29 cellular contexts compared by ENCODE assay signal in the genomic region with DNA sequence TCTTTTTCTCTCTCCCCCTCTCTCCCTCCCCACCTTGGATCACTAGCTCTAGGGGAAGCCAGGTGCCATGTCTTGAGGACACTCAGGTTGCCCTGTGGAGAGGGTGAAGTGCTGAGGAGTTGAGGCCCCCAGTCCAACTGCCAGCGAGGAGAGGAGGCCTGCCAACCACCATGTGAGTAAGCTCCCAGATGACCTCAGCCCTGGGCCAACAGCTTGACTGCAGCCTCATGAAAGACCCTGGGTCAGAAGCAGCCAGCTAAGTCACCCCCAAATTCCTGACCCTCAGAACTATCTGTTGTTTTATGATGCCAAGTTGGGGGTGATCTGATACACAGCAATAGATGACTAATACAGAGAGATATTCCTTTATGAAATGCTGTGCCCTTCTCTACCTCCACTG. TPM values are rescaled to one million over a fixed set of nuclear protein-coding genes. Genes with fewer than 3 reads are reported as not detected.
A peak's percentile ranks its signal among the peaks of the same experiment; 100 is the strongest.
DNase-seq lines count a peak whose midpoint lies in the region; ATAC-seq and TF ChIP-seq lines count a peak whose summit lies in the region.
"Had no signal": no experiment of that assay in that cellular context is flagged by ENCODE, and none has a peak within 500 bp of the region (broad histone marks: within the 10 kb centered on the region; RNA-seq: fewer than 3 reads in every experiment).

No MANE protein-coding gene starts in this region.

- H3K27me3 ChIP-seq in fibroblast of lung (ENCODE audit: control insufficient read depth, insufficient read depth, low read length): no peaks in the 10 kb centered on the region
- no peaks in the 10 kb centered on the region for H3K27me3 ChIP-seq in mammary epithelial cell (ENCODE audit: insufficient read depth, low read length)
- H3K27me3 ChIP-seq: BE2C, colonic mucosa, hepatocyte, tibial artery had no signal

- H2AFZ ChIP-seq in fibroblast of lung (ENCODE audit: low read length): no peak overlapping the region
- H2AFZ ChIP-seq in mammary epithelial cell (ENCODE audit: low read depth, low read length): no peak overlapping the region
- H2AFZ ChIP-seq: hepatocyte had no signal

- H4K20me1 ChIP-seq in fibroblast of lung (ENCODE audit: control insufficient read depth, extremely low read depth, insufficient read depth, low read length): peaks cover 4% of the 10 kb centered on the region
- H4K20me1 ChIP-seq in mammary epithelial cell (ENCODE audit: insufficient read depth, low read length): no peaks in the 10 kb centered on the region

- 89% methylated on average over 1 of the region's 1 CpG for WGBS in mammary epithelial cell (ENCODE audit: low coverage, missing lambda C conversion rate)

- no peak for TF ChIP-seq CTCF in fibroblast of lung (conservative IDR thresholded peaks at IDR 0.05 in 1 of 2, IDR thresholded peaks at IDR 0.05 in 1 of 2; ENCODE audit: low read depth in 1 of 2, low read length in 2 of 2)
- TF ChIP-seq CTCF in mammary epithelial cell (conservative IDR thresholded peaks at IDR 0.05 in 1 of 2, IDR thresholded peaks at IDR 0.05 in 1 of 2; ENCODE audit: extremely low read depth in 1 of 2, insufficient read depth in 1 of 2, low read depth in 1 of 2, low read length in 2 of 2): no peak

- dilution Hi-C loops in mammary epithelial cell (cut with HindIII; ENCODE audit: low sequenced_read_pairs): no loop called here

- no peak overlapping the region for H3K9ac ChIP-seq in fibroblast of lung (ENCODE audit: insufficient read depth, low read length)
- H3K9ac ChIP-seq in mammary epithelial cell (ENCODE audit: insufficient read depth, low read length): no peak overlapping the region

- intact Hi-C loops in sciatic nerve (cut with DNase I): no loop called here
- intact Hi-C loops in mammary epithelial cell (cut with micrococcal nuclease): loop anchor here (5.0 kb wide), 1 partner anchor 128 kb away; no protein-coding TSS in a partner anchor

- H3K9me3 ChIP-seq in fibroblast of lung (ENCODE audit: control insufficient read depth, insufficient read depth, low read depth, low read length) (no peaks in the 10 kb centered on the region), mammary epithelial cell (replicated peaks; ENCODE audit: insufficient read depth, low read length) (no peaks in the 10 kb centered on the region)
- H3K9me3 ChIP-seq: BE2C, colonic mucosa, HAP-1, tibial artery had no signal

- H3K4me2 ChIP-seq in fibroblast of lung (ENCODE audit: extremely low read depth, insufficient read depth, low read length) (peak overlapping the region; percentile 5), mammary epithelial cell (ENCODE audit: insufficient read depth, low read depth, low read length) (no peak overlapping the region)
- H3K4me2 ChIP-seq: hepatocyte had no signal

- in situ Hi-C loops in mammary epithelial cell (cut with MboI; ENCODE audit: low sequenced_read_pairs in 2 of 2): no loop called here

- H3K36me3 ChIP-seq in fibroblast of lung (ENCODE audit: control insufficient read depth, insufficient read depth, low read length) (peaks cover 1% of the 10 kb centered on the region), mammary epithelial cell (ENCODE audit: insufficient read depth, low read length) (peaks cover 4% of the 10 kb centered on the region)
- H3K36me3 ChIP-seq: BE2C, colonic mucosa, HAP-1 had no signal

- H3K4me3 ChIP-seq in fibroblast of lung (replicated peaks in 1 of 4; ENCODE audit: control extremely low read depth in 1 of 4, insufficient read depth in 1 of 4, low read depth in 3 of 4, low read length in 4 of 4): no peak overlapping the region
- H3K4me3 ChIP-seq in mammary epithelial cell (replicated peaks in 1 of 3; ENCODE audit: insufficient read depth in 1 of 3, low read depth in 2 of 3, low read length in 3 of 3): no peak overlapping the region
- H3K4me3 ChIP-seq: colonic mucosa, HAP-1, hepatocyte, skin epidermis, tibial artery had no signal

- H3K79me2 ChIP-seq in fibroblast of lung (ENCODE audit: control insufficient read depth, insufficient read depth, low read length): peaks cover 48% of the 10 kb centered on the region
- peaks cover 47% of the 10 kb centered on the region for H3K79me2 ChIP-seq in mammary epithelial cell (ENCODE audit: insufficient read depth, low read length)

- peak; percentile 59 for DNase-seq in EL
- DNase-seq in M059J (ENCODE audit: low read depth): peak; percentile 52
- DNase-seq in fibroblast of lung (ENCODE audit: low read depth in 2 of 2): no peak
- peak; percentile 40 for DNase-seq in sciatic nerve (ENCODE audit: low spot score)
- DNase-seq in activated CD8-positive, alpha-beta memory T cell treated with anti-CD3 and anti-CD28 coated beads, Interleukin-2, amount 50 U/mL, for 4 hours: no peak
- no peak for DNase-seq in mammary epithelial cell
- DNase-seq in NCI-H524 (lab: John Stamatoyannopoulos, UW): no peak
- DNase-seq: ACHN; activated CD4-positive, alpha-beta T cell treated with anti-CD3 and anti-CD28 coated beads for 48 hours; activated CD8-positive, alpha-beta memory T cell treated with anti-CD3 and anti-CD28 coated beads for 24 hours; activated naive CD4-positive, alpha-beta T cell treated with Interleukin-2 at 50 U/mL for 16 hours; activated T-cell treated with anti-CD3 and anti-CD28 coated beads, Interleukin-2, amount 50 U/mL, for 4 hours; BE2C; colonic mucosa; effector CD8-positive, alpha-beta T cell; erythroblast; foreskin melanocyte; left colon; NCI-H1436; NCI-H2081 treated with DMSO at 0.1 percent for 48 hours; NCI-H446 treated with DMSO at 0.1 percent for 48 hours; NK-92 treated with Interleukin-12 subunit alpha and Interleukin-12 subunit beta, amount 100 ng/mL, for 24 hours; PC-3; stimulated activated naive CD8-positive, alpha-beta T cell treated with anti-CD3 and anti-CD28 coated beads, Interleukin-15, amount 100 ng/mL, for 72 hours had no signal

- H3K4me1 ChIP-seq in fibroblast of lung (ENCODE audit: control insufficient read depth, extremely low read depth, insufficient read depth, low read length): no peaks in the 10 kb centered on the region
- H3K4me1 ChIP-seq in mammary epithelial cell (ENCODE audit: insufficient read depth, low read length): peaks cover 8% of the 10 kb centered on the region
- H3K4me1 ChIP-seq: BE2C, colonic mucosa, HAP-1 had no signal

- ATAC-seq in sciatic nerve: no peak
- ATAC-seq: activated T-cell treated with anti-CD3 and anti-CD28 coated beads, Interleukin-2, amount 50 U/mL, for 4 hours; PC-3; stimulated activated naive CD8-positive, alpha-beta T cell treated with anti-CD3 and anti-CD28 coated beads, Interleukin-15, amount 100 ng/mL, for 72 hours had no signal

- CTCF ChIA-PET in mammary epithelial cell (lab: Charles Lee; ENCODE audit: low non-redundant PET): no interaction called here

- H3K27ac ChIP-seq in fibroblast of lung (ENCODE audit: insufficient read depth, low read length): peak overlapping the region; percentile 16
- H3K27ac ChIP-seq in mammary epithelial cell (ENCODE audit: insufficient read depth, low read depth, low read length): no peak overlapping the region
- H3K27ac ChIP-seq: colonic mucosa, hepatocyte, skin epidermis, tibial artery, VCaP had no signal

- no TSS peak for BruUV-seq in mammary epithelial cell (replicated peaks; lab: Mats Ljungman, UMichigan)

RNA-seq across cellular contexts. Expression of gene ARFGAP3, which starts 8.1 kb away (rescaled TPM):
- 41.2 and 64.6 TPM in 2 replicates for total RNA-seq in M059J (2014; rRNA removed; shearing (Covaris generic))
- total RNA-seq in fibroblast of lung (60.1 and 62.1 TPM in 2 replicates), sciatic nerve (46.8 TPM), mammary epithelial cell (10 to 100 TPM; 46.5 to 60.8 TPM)
- polyA plus RNA-seq in fibroblast of lung (63.9 and 74.1 TPM in 2 replicates), mammary epithelial cell (24.9 TPM)
- 45.3 and 48.9 TPM in 2 replicates for polyA plus RNA-seq in fibroblast of lung (2012)
- polyA minus RNA-seq in fibroblast of lung (ENCODE audit: low replicate concordance) (16.9 and 24.5 TPM in 2 replicates), mammary epithelial cell (10.3 TPM)

Comparison
In these comparisons a context has a peak if more than half of its experiments do, and no peak if none do; other contexts are left out.
1. DNase-seq: peak in EL (single experiment), M059J (single experiment) and sciatic nerve (single experiment); none in fibroblast of lung (0 of 2), activated CD8-positive, alpha-beta memory T cell treated with anti-CD3 and anti-CD28 coated beads, Interleukin-2, amount 50 U/mL, for 4 hours (single experiment), mammary epithelial cell (single experiment) and NCI-H524 (0 of 2).